In genomic region chr9:32401471-32401870, GRCh38 we compare ENCODE assay signal across 24 cellular contexts. TPM values are rescaled to one million over a fixed set of nuclear protein-coding genes. Genes with fewer than 3 reads are reported as not detected.
A peak's percentile ranks its signal among the peaks of the same experiment; 100 is the strongest.
DNase-seq lines count a peak whose midpoint lies in the region; ATAC-seq and TF ChIP-seq lines count a peak whose summit lies in the region.
"Had no signal": no experiment of that assay in that cellular context is flagged by ENCODE, and none has a peak within 500 bp of the region (broad histone marks: within the 10 kb centered on the region; RNA-seq: fewer than 3 reads in every experiment).

No MANE protein-coding gene starts in this region.

- peak; percentile 54 for ATAC-seq in GM18867 (IDR thresholded peaks at IDR 0.05; ENCODE audit: unreplicated experiment)
- ATAC-seq in GM21786 (IDR thresholded peaks at IDR 0.05; ENCODE audit: unreplicated experiment), result peak; percentile 63
- peak; percentile 58 for ATAC-seq in HG03439 (IDR thresholded peaks at IDR 0.05; ENCODE audit: unreplicated experiment)
- ATAC-seq in stimulated activated memory B cell treated with anti-CD40 and anti-IgM and Interleukin-4, amounts not matched to agents 10 μg/mL and 1 μg/mL and 100 μg/mL, for 72 hours, result peak; percentile 84
- no peak for ATAC-seq in heart left ventricle
- no peak for ATAC-seq in GM21723 (IDR thresholded peaks at IDR 0.05; ENCODE audit: unreplicated experiment)
- ATAC-seq: GM23338 had no signal

- no peak overlapping the region for H3K4me3 Mint-ChIP-seq in stimulated activated memory B cell treated with anti-CD40 and anti-IgM and Interleukin-4, amounts not matched to agents 10 μg/mL and 1 μg/mL and 100 μg/mL, for 72 hours
- H3K4me3 Mint-ChIP-seq: B cell, CD14-positive monocyte, GM23338, IgD-negative memory B cell had no signal

- intact Hi-C loops in heart left ventricle (cut with DNase I), result loop anchor here in 1 of 10 donors (10.0 kb wide), 1 partner anchor 57 kb away; no protein-coding TSS in a partner anchor

- peaks cover 21% of the 10 kb centered on the region for H3K4me1 Mint-ChIP-seq in stimulated activated memory B cell treated with anti-CD40 and anti-IgM and Interleukin-4, amounts not matched to agents 10 μg/mL and 1 μg/mL and 100 μg/mL, for 72 hours
- H3K4me1 Mint-ChIP-seq: B cell had no signal

- no peaks in the 10 kb centered on the region for H3K27me3 Mint-ChIP-seq in stimulated activated memory B cell treated with anti-CD40 and anti-IgM and Interleukin-4, amounts not matched to agents 10 μg/mL and 1 μg/mL and 100 μg/mL, for 72 hours
- H3K27me3 Mint-ChIP-seq: B cell, IgD-negative memory B cell had no signal

- no peak overlapping the region for H3K4me3 ChIP-seq in heart left ventricle
- H3K4me3 ChIP-seq: GM23338, HAP-1, Peyer's patch, SJSA1 had no signal

- no peaks in the 10 kb centered on the region for H3K9me3 Mint-ChIP-seq in stimulated activated memory B cell treated with anti-CD40 and anti-IgM and Interleukin-4, amounts not matched to agents 10 μg/mL and 1 μg/mL and 100 μg/mL, for 72 hours
- H3K9me3 Mint-ChIP-seq: GM23338 had no signal

- TF ChIP-seq POLR2A in heart left ventricle (IDR thresholded peaks at IDR 0.05), result no peak

- peaks cover 0 to 10% (median 2%) of the 10 kb centered on the region in 12 donors for H3K9me3 ChIP-seq in heart left ventricle
- H3K9me3 ChIP-seq: HAP-1, Peyer's patch, SJSA1 had no signal

- peaks cover 22% of the 10 kb centered on the region for H3K36me3 Mint-ChIP-seq in stimulated activated memory B cell treated with anti-CD40 and anti-IgM and Interleukin-4, amounts not matched to agents 10 μg/mL and 1 μg/mL and 100 μg/mL, for 72 hours

- peaks cover 0 to 16% (median 12%) of the 10 kb centered on the region in 9 donors for H3K36me3 ChIP-seq in heart left ventricle

- no peak overlapping the region for H3K27ac Mint-ChIP-seq in stimulated activated memory B cell treated with anti-CD40 and anti-IgM and Interleukin-4, amounts not matched to agents 10 μg/mL and 1 μg/mL and 100 μg/mL, for 72 hours
- H3K27ac Mint-ChIP-seq: B cell, CD14-positive monocyte, GM23338, IgD-negative memory B cell had no signal

- peaks cover 0 to 23% (median 0%) of the 10 kb centered on the region in 12 donors for H3K4me1 ChIP-seq in heart left ventricle
- H3K4me1 ChIP-seq: Peyer's patch, SJSA1 had no signal

- TF ChIP-seq CTCF in heart left ventricle (IDR thresholded peaks at IDR 0.05), result no peak

- H3K27ac ChIP-seq in heart left ventricle, result no peak overlapping the region
- H3K27ac ChIP-seq: Peyer's patch, SJSA1 had no signal

- DNase-seq in heart left ventricle (no peak), DMS79 (lab: John Stamatoyannopoulos, UW) (no peak)
- no peak for DNase-seq in activated naive CD4-positive, alpha-beta T cell treated with Interleukin-2 at 50 U/mL for 16 hours
- DNase-seq: DMS53, EL, GF-D8, NCI-H1105, NCI-H146, NCI-H2029, NCI-H226, NCI-H510A treated with DMSO at 0.1 percent for 48 hours, Peyer's patch, T-helper 1 cell had no signal

- H3K27me3 ChIP-seq in heart left ventricle, result no peaks in the 10 kb centered on the region
- H3K27me3 ChIP-seq: Peyer's patch, SJSA1 had no signal

- 95 to 100% (median 97%) methylated on average over 1 of the region's 1 CpG for WGBS in heart left ventricle, 4 donors

RNA-seq across cellular contexts. Expression of gene ACO1, which starts 17.0 kb away (rescaled TPM):
- total RNA-seq in heart left ventricle, result 10 to 100 TPM; 44.5 to 68.3 (median 63.3) TPM
- polyA plus RNA-seq in heart left ventricle, result 10 to 100 TPM; 17.6 to 36.3 TPM

Comparison
In these comparisons a context has a peak if more than half of its experiments do, and no peak if none do; other contexts are left out.
1. ATAC-seq: peak in GM18867 (single experiment), GM21786 (single experiment), HG03439 (single experiment) and stimulated activated memory B cell treated with anti-CD40 and anti-IgM and Interleukin-4, amounts not matched to agents 10 μg/mL and 1 μg/mL and 100 μg/mL, for 72 hours (single experiment); none in heart left ventricle (0 of 4) and GM21723 (single experiment).